In genomic region chr1:1627261-1627841, GRCh38 we compare ENCODE assay signal across 21 cellular contexts. TPM values are rescaled to one million over a fixed set of nuclear protein-coding genes. Genes with fewer than 3 reads are reported as not detected.
DNase-seq lines count a peak whose midpoint lies in the region; ATAC-seq, FAIRE-seq and TF ChIP-seq lines count a peak whose summit lies in the region.
"Had no signal": no experiment of that assay in that cellular context is flagged by ENCODE, and none has a peak within 500 bp of the region (broad histone marks: within the 10 kb centered on the region; RNA-seq: fewer than 3 reads in every experiment).

No MANE protein-coding gene starts in this region.

- no peaks in the 10 kb centered on the region for H3K36me3 Mint-ChIP-seq in HFFc6 (ENCODE audit: low read depth)

- no peak for FAIRE-seq in H1 (lab: Jason Lieb, UNC)
- FAIRE-seq: colon, D721Med had no signal

- WGBS in H1 (ENCODE audit: extremely low coverage in 1 of 2, insufficient coverage in 1 of 2, insufficient read length in 1 of 2, insufficient replicate concordance in 2 of 2, low coverage in 1 of 2, low lambda C conversion rate in 2 of 2, missing lambda C conversion rate in 1 of 2), 2 experiments, result 90% methylated on average over 34 of the region's 38 CpGs; no CpG with 5 or more reads in 1 of the 2 experiments

- H2BK12ac ChIP-seq in H1 (ENCODE audit: low read depth, low read length), result no peak overlapping the region

- no peaks in the 10 kb centered on the region for H3K79me1 ChIP-seq in H1 (ENCODE audit: low read depth, low read length)

- H4K5ac ChIP-seq in H1 (ENCODE audit: insufficient read length, low read depth, low read length), result no peak overlapping the region

- H3K9ac ChIP-seq in H1 (replicated peaks in 1 of 4; ENCODE audit: extremely low read depth in 1 of 4, low read depth in 3 of 4, low read length in 3 of 4), result no peak overlapping the region

- no peak overlapping the region for H3K18ac ChIP-seq in H1 (ENCODE audit: extremely low read depth, low read length)

- H2AFZ ChIP-seq in H1 (ENCODE audit: low read length), result no peak overlapping the region

- ATAC-seq in mucosa of descending colon (peak; percentile 76), HG03521 (IDR thresholded peaks at IDR 0.05; ENCODE audit: unreplicated experiment) (no peak), HG02623 (IDR thresholded peaks at IDR 0.05; ENCODE audit: unreplicated experiment) (no peak), HG02610 (IDR thresholded peaks at IDR 0.05; ENCODE audit: unreplicated experiment) (no peak)
- ATAC-seq: activated T-helper 17 cell treated with anti-CD3 and anti-CD28 coated beads, Interleukin-2, amount 50 U/mL, for 72 hours; heart left ventricle had no signal

- H2BK20ac ChIP-seq in H1 (ENCODE audit: low read length), result no peak overlapping the region

- DNase-seq in ELF-1 (ENCODE audit: low read depth, low spot score), result peak; percentile 32
- peak; percentile 0 for DNase-seq in HK-2 (ENCODE audit: unreplicated experiment)
- peak in 1 of 2 experiments; percentile 49 for DNase-seq in H1 (ENCODE audit: low read depth in 1 of 2, low spot score in 2 of 2)
- DNase-seq in mucosa of descending colon, result peak; percentile 88 to 92 (median 88)
- DNase-seq in HFFc6, result no peak
- DNase-seq: activated CD4-positive, alpha-beta memory T cell treated with anti-CD3 and anti-CD28 coated beads, Interleukin-2, amount 10 ng/mL, durations not matched to agents 7 days and 5 days; AML-193; Kasumi-1; NCI-H1694 treated with DMSO at 0.1 percent for 48 hours; NCI-H510A; retina; testis had no signal

- H4K91ac ChIP-seq in H1 (replicated peaks; ENCODE audit: insufficient read length, low read length), result no peak overlapping the region

- H3K9me3 Mint-ChIP-seq in HFFc6, result no peaks in the 10 kb centered on the region
- H3K9me3 Mint-ChIP-seq: activated CD4-positive, alpha-beta memory T cell treated with anti-CD3 and anti-CD28 coated beads, Interleukin-2, amount 10 ng/mL, durations not matched to agents 7 days and 5 days; activated T-helper 17 cell treated with anti-CD3 and anti-CD28 coated beads, Interleukin-2, amount 50 U/mL, for 72 hours; nephron had no signal

- TF ChIP-seq RAD21 in H1 (IDR thresholded peaks at IDR 0.05 in 1 of 2, conservative IDR thresholded peaks at IDR 0.05 in 1 of 2; ENCODE audit: low read depth in 2 of 2, low read length in 2 of 2), result no peak

- H3K27ac Mint-ChIP-seq in HFFc6, result no peak overlapping the region
- H3K27ac Mint-ChIP-seq: activated CD4-positive, alpha-beta memory T cell treated with anti-CD3 and anti-CD28 coated beads, Interleukin-2, amount 10 ng/mL, durations not matched to agents 7 days and 5 days; activated T-helper 17 cell treated with anti-CD3 and anti-CD28 coated beads, Interleukin-2, amount 50 U/mL, for 72 hours; nephron had no signal

- CTCF ChIA-PET in H1 (lab: Charles Lee; ENCODE audit: partially characterized antibody), result interaction anchor here (3.8 kb wide), 1 partner anchor 7 kb away, joined by 21 read pairs; no protein-coding TSS in a partner anchor

- H3K4ac ChIP-seq in H1 (replicated peaks; ENCODE audit: insufficient read length, low read depth, low read length), result no peak overlapping the region

- H2AK5ac ChIP-seq in H1 (ENCODE audit: low read depth, low read length), result no peak overlapping the region

- H3K23me2 ChIP-seq in H1 (ENCODE audit: low read depth, low read length), result peaks cover 9% of the 10 kb centered on the region; the same call in 1 of the 2 replicates

- H3K79me2 ChIP-seq in H1 (ENCODE audit: control insufficient read depth in 1 of 2, insufficient read depth in 2 of 2, low read length in 2 of 2), result no peaks in the 10 kb centered on the region

- H4K20me1 ChIP-seq in H1 (replicated peaks in 1 of 2; ENCODE audit: control insufficient read depth in 1 of 2, insufficient read depth in 2 of 2, low read length in 2 of 2), result peaks cover 0 to 12% of the 10 kb centered on the region in 2 experiments

- H2BK15ac ChIP-seq in H1 (ENCODE audit: low read length), result no peak overlapping the region

- H3K4me2 ChIP-seq in H1 (ENCODE audit: insufficient read depth in 1 of 2, low read depth in 2 of 2, low read length in 2 of 2), result no peak overlapping the region

- no peak overlapping the region for H4K8ac ChIP-seq in H1 (ENCODE audit: extremely low read depth, insufficient read depth, low read length)

- intact Hi-C loops in mucosa of descending colon (cut with DNase I, micrococcal nuclease), result no loop called here

- no peak for TF ChIP-seq EP300 in H1 (IDR thresholded peaks at IDR 0.05; ENCODE audit: borderline replicate concordance in 1 of 2, low read depth in 2 of 2, low read length in 2 of 2)

- 0 out of 2 replicates have a peak overlapping the region, but pooled peaks have one; percentile 52 for H2BK5ac ChIP-seq in H1 (ENCODE audit: low read depth, low read length)

- no peak overlapping the region for H3K23ac ChIP-seq in H1 (ENCODE audit: insufficient read length)

- peaks cover 1% of the 10 kb centered on the region; the same call in 1 of the 2 replicates for H3K27me3 Mint-ChIP-seq in HFFc6 (ENCODE audit: insufficient read depth)
- H3K27me3 Mint-ChIP-seq: activated T-helper 17 cell treated with anti-CD3 and anti-CD28 coated beads, Interleukin-2, amount 50 U/mL, for 72 hours had no signal

- H3K27ac ChIP-seq in H1 (ENCODE audit: low read depth, low read length), result no peak overlapping the region
- H3K27ac ChIP-seq: esophagus muscularis mucosa, testis had no signal

- H3K4me1 Mint-ChIP-seq in HFFc6 (ENCODE audit: low read depth), result no peaks in the 10 kb centered on the region; the same call in 1 of the 2 replicates
- H3K4me1 Mint-ChIP-seq: activated T-helper 17 cell treated with anti-CD3 and anti-CD28 coated beads, Interleukin-2, amount 50 U/mL, for 72 hours; nephron had no signal

- no peak for TF ChIP-seq POLR2A in H1 (IDR thresholded peaks at IDR 0.05; ENCODE audit: control extremely low read depth in 1 of 2, low read depth in 2 of 2, low read length in 2 of 2)

- H3K56ac ChIP-seq in H1 (replicated peaks; ENCODE audit: insufficient read length, low read depth, low read length), result no peak overlapping the region

- POLR2A ChIA-PET in H1 (lab: Charles Lee; ENCODE audit: partially characterized antibody), result interaction anchor here (1.2 to 1.8 kb wide), 3 partner anchors 9 to 24 kb away, joined by 3 to 8 read pairs (median 5); partner anchors contain the start of gene MIB2

- no peak overlapping the region for H3K14ac ChIP-seq in H1 (ENCODE audit: insufficient read length)

- no peak overlapping the region for H2BK120ac ChIP-seq in H1 (replicated peaks; ENCODE audit: low read depth, low read length)

- H3K9me3 ChIP-seq in H1 (ENCODE audit: insufficient read depth in 2 of 2, low read depth in 1 of 2, low read length in 1 of 2) (no peaks in the 10 kb centered on the region), mucosa of descending colon (no peaks in the 10 kb centered on the region)
- H3K9me3 ChIP-seq: esophagus muscularis mucosa, heart left ventricle, testis had no signal

- H3K4me3 Mint-ChIP-seq in HFFc6, result no peak overlapping the region
- H3K4me3 Mint-ChIP-seq: activated CD4-positive, alpha-beta memory T cell treated with anti-CD3 and anti-CD28 coated beads, Interleukin-2, amount 10 ng/mL, durations not matched to agents 7 days and 5 days; activated T-helper 17 cell treated with anti-CD3 and anti-CD28 coated beads, Interleukin-2, amount 50 U/mL, for 72 hours; nephron had no signal

- peaks cover 8 to 23% (median 14%) of the 10 kb centered on the region in 4 experiments; a peak in 6 of 7 replicates for H3K27me3 ChIP-seq in H1 (replicated peaks in 1 of 4; ENCODE audit: control insufficient read depth in 3 of 4, extremely low read depth in 1 of 4, insufficient read depth in 3 of 4, low read length in 3 of 4)
- H3K27me3 ChIP-seq: testis had no signal

- H3K4me1 ChIP-seq in H1 (replicated peaks in 1 of 4; ENCODE audit: control insufficient read depth in 3 of 4, insufficient read depth in 4 of 4, low read length in 3 of 4) (peaks cover 0 to 6% (median 2%) of the 10 kb centered on the region in 4 experiments; a peak in 4 of 7 replicates), mucosa of descending colon (ENCODE audit: low read depth) (peaks cover 19% of the 10 kb centered on the region)

- TF ChIP-seq CTCF in H1 (IDR thresholded peaks at IDR 0.05; ENCODE audit: control extremely low read depth in 1 of 3, insufficient read depth in 1 of 3, low read depth in 1 of 3, low read length in 3 of 3) (no peak), mucosa of descending colon (IDR thresholded peaks at IDR 0.05) (no peak), HFFc6 (IDR thresholded peaks at IDR 0.05) (no peak)

- H3K4me3 ChIP-seq in H1 (ENCODE audit: extremely low read depth in 1 of 4, insufficient read depth in 2 of 4, low read depth in 3 of 4, low read length in 4 of 4) (no peak overlapping the region), mucosa of descending colon (no peak overlapping the region)
- H3K4me3 ChIP-seq: esophagus muscularis mucosa, heart left ventricle, testis had no signal

- H3K36me3 ChIP-seq in H1 (ENCODE audit: control insufficient read depth in 2 of 4, insufficient read depth in 4 of 4, low read length in 3 of 4) (no peaks in the 10 kb centered on the region), mucosa of descending colon (ENCODE audit: low read depth) (no peaks in the 10 kb centered on the region)

RNA-seq across cellular contexts. Expression of gene MMP23B, which starts 4.6 kb away (rescaled TPM):
- 14.6 and 19.1 TPM in 2 replicates for total RNA-seq in H1 (2021; fragmentation: NEBNext Ultra II Directional; extraction: Animal tissue kit (Norgen Biotek cat#: 25700))
- 9.2 and 20.8 TPM in 2 replicates for polyA plus RNA-seq in H1 (2011; rRNA removed)
- 11.5 TPM for polyA plus RNA-seq in H1 (2011; cell fraction: cytosol; rRNA removed)
- 90.3 TPM for polyA plus RNA-seq in H1 (2011; cell fraction: nucleus; rRNA removed)
- polyA plus RNA-seq in H1 (2012, experiment 1 of 2), result 6.7 to 13.3 TPM (median 10.3 TPM) in 4 replicates
- polyA plus RNA-seq in H1 (2012, experiment 2 of 2), result 4.8 TPM
- polyA plus RNA-seq in H1 (2013, experiment 1 of 2), result 33.4 TPM
- polyA plus RNA-seq in H1 (2013, experiment 2 of 2), result 31.6 TPM
- polyA minus RNA-seq in H1 (2011; rRNA and poly(A)+ RNA removed), result 0.76 TPM in 1 of 2 replicates, not detected in the other
- 5.1 TPM for polyA minus RNA-seq in H1 (2011; cell fraction: cytosol; rRNA and poly(A)+ RNA removed)
- polyA minus RNA-seq in H1 (2011; cell fraction: nucleus; rRNA and poly(A)+ RNA removed), result 14.7 TPM
- 1 to 10 TPM; 7.2 to 8.7 (median 7.4) TPM for total RNA-seq in mucosa of descending colon
- 1 to 10 TPM; 2.8 to 7.1 (median 5.1) TPM for total RNA-seq in HFFc6 (2021; fragmentation: NEBNext Ultra II Directional; extraction: Animal tissue kit (Norgen Biotek cat#: 25700))

RNA-seq across cellular contexts. Expression of gene MIB2, which starts 12.1 kb away (rescaled TPM):
- 56.5 and 60.0 TPM in 2 replicates for total RNA-seq in H1 (2021; fragmentation: NEBNext Ultra II Directional; extraction: Animal tissue kit (Norgen Biotek cat#: 25700))
- 32.5 and 71.1 TPM in 2 replicates for polyA plus RNA-seq in H1 (2011; rRNA removed)
- polyA plus RNA-seq in H1 (2011; cell fraction: cytosol; rRNA removed), result 53.6 TPM
- polyA plus RNA-seq in H1 (2011; cell fraction: nucleus; rRNA removed), result 216 TPM
- polyA plus RNA-seq in H1 (2012, experiment 1 of 2), result 18.3 to 47.9 TPM (median 45.2 TPM) in 4 replicates
- 20.1 TPM for polyA plus RNA-seq in H1 (2012, experiment 2 of 2)
- 51.2 TPM for polyA plus RNA-seq in H1 (2013, experiment 1 of 2)
- 57.9 TPM for polyA plus RNA-seq in H1 (2013, experiment 2 of 2)
- polyA minus RNA-seq in H1 (2011; rRNA and poly(A)+ RNA removed), result 7.6 and 11.2 TPM in 2 replicates
- polyA minus RNA-seq in H1 (2011; cell fraction: cytosol; rRNA and poly(A)+ RNA removed), result 31.8 TPM
- polyA minus RNA-seq in H1 (2011; cell fraction: nucleus; rRNA and poly(A)+ RNA removed), result 52.7 TPM
- total RNA-seq in mucosa of descending colon, result 100 to 1,000 TPM in 2 of 3 donors, 10 to 100 TPM in 1; 67.8 to 118 (median 109) TPM
- 10 to 100 TPM; 41.9 to 62.8 (median 44.0) TPM for total RNA-seq in HFFc6 (2021; fragmentation: NEBNext Ultra II Directional; extraction: Animal tissue kit (Norgen Biotek cat#: 25700))

RNA-seq across cellular contexts. Expression of gene FNDC10, which starts 27.4 kb away (rescaled TPM):
- 18.3 and 19.0 TPM in 2 replicates for total RNA-seq in H1 (2021; fragmentation: NEBNext Ultra II Directional; extraction: Animal tissue kit (Norgen Biotek cat#: 25700))
- polyA plus RNA-seq in H1 (2011; rRNA removed), result 21.8 and 40.0 TPM in 2 replicates
- polyA plus RNA-seq in H1 (2011; cell fraction: cytosol; rRNA removed), result 16.1 TPM
- 19.1 TPM for polyA plus RNA-seq in H1 (2011; cell fraction: nucleus; rRNA removed)
- 11.7 to 23.3 TPM (median 18.5 TPM) in 4 replicates for polyA plus RNA-seq in H1 (2012, experiment 1 of 2)
- 17.8 TPM for polyA plus RNA-seq in H1 (2012, experiment 2 of 2)
- 22.1 TPM for polyA plus RNA-seq in H1 (2013, experiment 1 of 2)
- 24.7 TPM for polyA plus RNA-seq in H1 (2013, experiment 2 of 2)
- 3.0 and 3.8 TPM in 2 replicates for polyA minus RNA-seq in H1 (2011; rRNA and poly(A)+ RNA removed)
- polyA minus RNA-seq in H1 (2011; cell fraction: cytosol; rRNA and poly(A)+ RNA removed), result 14.8 TPM
- polyA minus RNA-seq in H1 (2011; cell fraction: nucleus; rRNA and poly(A)+ RNA removed), result 8.7 TPM
- total RNA-seq in mucosa of descending colon, result 1 to 10 TPM; 1.2 to 3.2 (median 3.1) TPM
- 1 to 10 TPM; 1.6 to 4.0 (median 2.0) TPM for total RNA-seq in HFFc6 (2021; fragmentation: NEBNext Ultra II Directional; extraction: Animal tissue kit (Norgen Biotek cat#: 25700))

RNA-seq across cellular contexts. Expression of gene CDK11B, which starts 31.5 kb away (rescaled TPM):
- total RNA-seq in H1 (2021; fragmentation: NEBNext Ultra II Directional; extraction: Animal tissue kit (Norgen Biotek cat#: 25700)), result 31.3 and 31.9 TPM in 2 replicates
- polyA plus RNA-seq in H1 (2011; rRNA removed), result 11.1 and 21.8 TPM in 2 replicates
- 13.1 TPM for polyA plus RNA-seq in H1 (2011; cell fraction: cytosol; rRNA removed)
- polyA plus RNA-seq in H1 (2011; cell fraction: nucleus; rRNA removed), result 30.5 TPM
- polyA plus RNA-seq in H1 (2012, experiment 1 of 2), result 47.8 to 51.1 TPM (median 49.1 TPM) in 4 replicates
- 17.9 TPM for polyA plus RNA-seq in H1 (2012, experiment 2 of 2)
- 46.8 TPM for polyA plus RNA-seq in H1 (2013, experiment 1 of 2)
- polyA plus RNA-seq in H1 (2013, experiment 2 of 2), result 45.7 TPM
- polyA minus RNA-seq in H1 (2011; rRNA and poly(A)+ RNA removed), result 4.6 and 4.7 TPM in 2 replicates
- 7.3 TPM for polyA minus RNA-seq in H1 (2011; cell fraction: cytosol; rRNA and poly(A)+ RNA removed)
- polyA minus RNA-seq in H1 (2011; cell fraction: nucleus; rRNA and poly(A)+ RNA removed), result 7.8 TPM
- 10 to 100 TPM; 31.9 to 45.6 (median 36.8) TPM for total RNA-seq in mucosa of descending colon
- total RNA-seq in HFFc6 (2021; fragmentation: NEBNext Ultra II Directional; extraction: Animal tissue kit (Norgen Biotek cat#: 25700)), result 10 to 100 TPM; 21.6 to 27.5 (median 24.8) TPM

RNA-seq across cellular contexts. Expression of gene SSU72, which starts 52.7 kb away (rescaled TPM):
- 165 and 170 TPM in 2 replicates for total RNA-seq in H1 (2021; fragmentation: NEBNext Ultra II Directional; extraction: Animal tissue kit (Norgen Biotek cat#: 25700))
- 110 and 116 TPM in 2 replicates for polyA plus RNA-seq in H1 (2011; rRNA removed)
- 122 TPM for polyA plus RNA-seq in H1 (2011; cell fraction: cytosol; rRNA removed)
- 110 TPM for polyA plus RNA-seq in H1 (2011; cell fraction: nucleus; rRNA removed)
- 156 to 180 TPM (median 158 TPM) in 4 replicates for polyA plus RNA-seq in H1 (2012, experiment 1 of 2)
- 198 TPM for polyA plus RNA-seq in H1 (2012, experiment 2 of 2)
- 143 TPM for polyA plus RNA-seq in H1 (2013, experiment 1 of 2)
- 148 TPM for polyA plus RNA-seq in H1 (2013, experiment 2 of 2)
- polyA minus RNA-seq in H1 (2011; rRNA and poly(A)+ RNA removed), result 59.2 and 65.6 TPM in 2 replicates
- 91.6 TPM for polyA minus RNA-seq in H1 (2011; cell fraction: cytosol; rRNA and poly(A)+ RNA removed)
- 66.4 TPM for polyA minus RNA-seq in H1 (2011; cell fraction: nucleus; rRNA and poly(A)+ RNA removed)
- 100 to 1,000 TPM; 117 to 123 (median 120) TPM for total RNA-seq in mucosa of descending colon
- 100 to 1,000 TPM; 132 to 156 (median 137) TPM for total RNA-seq in HFFc6 (2021; fragmentation: NEBNext Ultra II Directional; extraction: Animal tissue kit (Norgen Biotek cat#: 25700))
